In the genomic region with DNA sequence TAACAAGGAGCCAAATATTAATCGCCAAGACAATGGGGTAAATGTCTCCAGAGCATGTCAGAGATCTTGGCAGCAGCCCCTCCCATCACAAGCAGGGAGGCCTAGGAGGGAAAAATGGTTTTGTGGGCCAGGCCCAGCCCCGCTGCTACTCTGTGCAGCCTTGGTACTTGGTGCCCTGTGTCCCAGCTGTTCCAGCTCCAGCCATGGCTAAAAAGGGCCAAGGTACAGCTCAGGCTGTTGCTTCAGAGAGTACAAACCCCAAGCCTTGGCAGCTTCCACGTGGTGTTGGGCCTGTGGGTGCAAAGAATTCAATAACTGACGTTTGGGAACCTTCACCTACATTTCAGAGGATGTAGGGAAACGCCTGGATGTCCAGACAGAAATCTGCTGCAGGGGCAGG, we compare ENCODE assay signal across 27 cellular contexts.
"Had no signal": no experiment of that assay in that cellular context is flagged by ENCODE, and none has a peak within 500 bp of the region (broad histone marks: within the 10 kb centered on the region; RNA-seq: fewer than 3 reads in every experiment).

No MANE protein-coding gene starts in this region.

- H3K27me3 ChIP-seq: gastroesophageal sphincter, hepatocyte, neural progenitor cell, sigmoid colon, uterus had no signal

- H3K36me3 ChIP-seq: uterus had no signal

- H3K9me3 ChIP-seq: gastroesophageal sphincter, psoas muscle, sigmoid colon, thoracic aorta, uterus had no signal

- H3K4me3 Mint-ChIP-seq: activated naive CD4-positive, alpha-beta T cell treated with anti-CD3 and anti-CD28 coated beads for 36 hours; activated T-helper 1 cell treated with anti-CD3 and anti-CD28 coated beads, Interleukin-12 subunit alpha, Interleukin-12 subunit beta, Interleukin-2, Interleukin-4 antibody, amounts not matched to agents 30 ng/mL and 10 ng/mL and 1 ng/mL, durations not matched to agents 14 hours and 24 hours and 36 hours; dendritic cell treated with granulocyte-macrophage colony-stimulating factor and Interleukin-4, amounts not matched to agents 40 ng/mL and 50 ng/mL, for 4 days; memory B cell; neural progenitor cell had no signal

- H3K27me3 Mint-ChIP-seq: dendritic cell treated with granulocyte-macrophage colony-stimulating factor and Interleukin-4, amounts not matched to agents 40 ng/mL and 50 ng/mL, for 4 days; memory B cell; naive thymus-derived CD8-positive, alpha-beta T cell had no signal

- H3K27ac Mint-ChIP-seq: activated naive CD4-positive, alpha-beta T cell treated with anti-CD3 and anti-CD28 coated beads for 36 hours; activated T-helper 1 cell treated with anti-CD3 and anti-CD28 coated beads, Interleukin-12 subunit alpha, Interleukin-12 subunit beta, Interleukin-2, Interleukin-4 antibody, amounts not matched to agents 30 ng/mL and 10 ng/mL and 1 ng/mL, durations not matched to agents 14 hours and 24 hours and 36 hours; dendritic cell treated with granulocyte-macrophage colony-stimulating factor and Interleukin-4, amounts not matched to agents 40 ng/mL and 50 ng/mL, for 4 days; neural progenitor cell had no signal

- H3K4me3 ChIP-seq: gastroesophageal sphincter, hepatocyte, neural progenitor cell, psoas muscle, sigmoid colon, smooth muscle cell, thoracic aorta, uterus had no signal

- H3K4me2 ChIP-seq: hepatocyte, neural progenitor cell, smooth muscle cell had no signal

- H2AFZ ChIP-seq: hepatocyte, neural progenitor cell, parathyroid adenoma had no signal

- H3K9me3 Mint-ChIP-seq: activated naive CD4-positive, alpha-beta T cell treated with anti-CD3 and anti-CD28 coated beads for 36 hours; activated T-helper 1 cell treated with anti-CD3 and anti-CD28 coated beads, Interleukin-12 subunit alpha, Interleukin-12 subunit beta, Interleukin-2, Interleukin-4 antibody, amounts not matched to agents 30 ng/mL and 10 ng/mL and 1 ng/mL, durations not matched to agents 14 hours and 24 hours and 36 hours; dendritic cell treated with granulocyte-macrophage colony-stimulating factor and Interleukin-4, amounts not matched to agents 40 ng/mL and 50 ng/mL, for 4 days; memory B cell; naive thymus-derived CD8-positive, alpha-beta T cell; neural progenitor cell had no signal

- H3K4me1 Mint-ChIP-seq: neural progenitor cell had no signal

- H3K27ac ChIP-seq: epithelial cell of prostate, gastroesophageal sphincter, hepatocyte, neural progenitor cell, parathyroid adenoma, psoas muscle, sigmoid colon, thoracic aorta, uterus, WERI-Rb-1 had no signal

- H3K4me1 ChIP-seq: neural progenitor cell, parathyroid adenoma had no signal

- DNase-seq: activated CD4-positive, alpha-beta T cell treated with anti-CD3 and anti-CD28 coated beads for 48 hours; activated CD4-positive, alpha-beta T cell treated with anti-CD3 and anti-CD28 coated beads, Interleukin-2, amount 50 U/mL, for 48 hours; activated effector memory CD4-positive, alpha-beta T cell treated with anti-CD3 and anti-CD28 coated beads, Interleukin-2, amount 50 U/mL, for 16 hours; activated naive CD4-positive, alpha-beta T cell treated with anti-CD3 and anti-CD28 coated beads for 36 hours; amniotic stem cell; caudate nucleus; left cardiac atrium; naive thymus-derived CD8-positive, alpha-beta T cell; occipital lobe; psoas muscle; sigmoid colon; stimulated activated naive CD8-positive, alpha-beta T cell treated with anti-CD3 and anti-CD28 coated beads, Interleukin-15, Interleukin-2, amounts not matched to agents 100 U/mL and 50 U/mL, for 24 hours; T-helper 9 cell; trophoblast cell; uterus; WERI-Rb-1 had no signal

- ATAC-seq: activated CD4-positive, CD25-positive, alpha-beta regulatory T cell treated with anti-CD3 and anti-CD28 coated beads, Interleukin-2, amount 50 U/mL, for 24 hours; gastroesophageal sphincter; naive thymus-derived CD8-positive, alpha-beta T cell; psoas muscle; stimulated activated naive CD8-positive, alpha-beta T cell treated with anti-CD3 and anti-CD28 coated beads, Interleukin-15, Interleukin-2, amounts not matched to agents 100 U/mL and 50 U/mL, for 24 hours had no signal

- H3K9ac ChIP-seq: neural progenitor cell, parathyroid adenoma had no signal
